1 cellular context compared by ENCODE assay signal in genomic region chr6:140319209-140319608, GRCh38.
TF ChIP-seq lines count a peak whose summit lies in the region.

No MANE protein-coding gene starts in this region.

TF ChIP-seq in K562, 482 proteins besides CTCF, POLR2A, EP300 and RAD21:
- no peak for TF ChIP-seq ZNF518B (CRISPR knock-in tag; IDR thresholded peaks at IDR 0.05)
- TF ChIP-seq PBX2 (CRISPR knock-in tag; IDR thresholded peaks at IDR 0.05; ENCODE audit: low read depth), result no peak
- TF ChIP-seq PBX2 (tag; conservative IDR thresholded peaks at IDR 0.05; ENCODE audit: low read depth), result 0 out of 2 replicates have a peak, but pooled peaks have one; percentile 15
